Comparison of ENCODE assay signal across 8 cellular contexts in the genomic region with DNA sequence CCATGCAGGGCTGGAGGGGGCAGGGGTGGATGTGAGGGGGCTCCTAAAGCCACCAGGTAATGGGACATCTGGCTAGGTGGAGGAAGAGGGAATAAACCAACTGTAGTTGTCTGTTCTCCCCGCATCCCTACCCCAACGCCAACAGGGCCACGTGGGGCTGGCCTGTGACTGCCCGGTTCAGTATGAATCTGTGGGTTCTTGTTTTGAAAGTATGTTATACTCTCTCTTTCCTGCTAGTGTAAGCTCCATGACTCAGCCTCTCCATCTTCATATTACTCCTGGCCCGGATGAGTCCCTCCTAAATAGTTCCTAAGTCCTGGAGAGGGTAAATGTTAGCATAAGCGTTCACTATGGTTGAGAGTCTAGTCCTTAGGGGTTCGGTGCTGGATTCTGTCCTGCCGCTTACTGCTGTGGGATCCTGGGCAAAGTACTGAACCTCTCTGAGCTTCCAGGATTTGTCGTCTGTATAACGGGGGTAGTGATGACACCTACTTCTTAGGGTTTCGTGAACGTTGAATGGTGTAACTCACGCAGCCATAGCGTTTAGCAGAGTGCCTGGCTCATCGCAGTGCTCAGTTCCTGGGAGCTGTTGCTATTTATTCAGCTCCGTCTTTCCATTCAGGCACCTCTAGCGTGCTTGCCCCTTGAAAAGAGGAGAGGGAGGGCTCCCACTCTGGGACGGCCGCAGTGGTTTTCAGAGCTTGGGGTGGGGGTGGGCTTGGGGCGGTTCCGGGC. TPM values are rescaled to one million over a fixed set of nuclear protein-coding genes. Genes with fewer than 3 reads are reported as not detected.
DNase-seq lines count a peak whose midpoint lies in the region; ATAC-seq and TF ChIP-seq lines count a peak whose summit lies in the region.

No MANE protein-coding gene starts in this region.

- H3K4me3 Mint-ChIP-seq in brain: peak overlapping the region; percentile 47 to 69 (median 60)

- no peak overlapping the region for H3K23ac ChIP-seq in mesendoderm (ENCODE audit: low read length)

- H3K36me3 Mint-ChIP-seq in brain: no peaks in the 10 kb centered on the region

- no peaks in the 10 kb centered on the region for H3K27me3 ChIP-seq in mesendoderm (ENCODE audit: insufficient read depth, low read length, poor library complexity)

- no peak overlapping the region for H2BK120ac ChIP-seq in mesendoderm (ENCODE audit: low read depth, low read length)

- peak overlapping the region; percentile 32 for H3K18ac ChIP-seq in mesendoderm (ENCODE audit: low read length)

- no peak overlapping the region for H2BK5ac ChIP-seq in mesendoderm (ENCODE audit: low read length)

- no peak for TF ChIP-seq POLR2A in erythroblast (IDR thresholded peaks at IDR 0.05; ENCODE audit: low read length)

- no peak overlapping the region for H2AK5ac ChIP-seq in mesendoderm (ENCODE audit: low read length)

- peak overlapping the region; percentile 28 for H3K9ac ChIP-seq in mesendoderm (ENCODE audit: low read length)

- peaks cover 30% of the 10 kb centered on the region for H3K27me3 Mint-ChIP-seq in brain

- H3K56ac ChIP-seq in mesendoderm (ENCODE audit: low read length): peak overlapping the region; percentile 54

- H3K4me3 ChIP-seq in mesendoderm (ENCODE audit: low read length): no peak overlapping the region

- no peak overlapping the region for H4K5ac ChIP-seq in mesendoderm (ENCODE audit: low read length)

- DNase-seq in A172 (ENCODE audit: low spot score): peak; percentile 22
- peak; percentile 64 for DNase-seq in HCEC 1CT
- no peak for DNase-seq in mesendoderm
- DNase-seq in erythroblast (lab: John Stamatoyannopoulos, UW): no peak
- no peak for DNase-seq in GM10266 (ENCODE audit: extremely low spot score)
- DNase-seq in NCI-H1930 (lab: John Stamatoyannopoulos, UW): no peak

- no peak for TF ChIP-seq CTCF in brain (conservative IDR thresholded peaks at IDR 0.05)
- no peak for TF ChIP-seq CTCF in GM10266 (IDR thresholded peaks at IDR 0.05; ENCODE audit: control insufficient read depth, insufficient read depth, low read depth, missing control alignments)

- H3K4me1 ChIP-seq in mesendoderm (ENCODE audit: control insufficient read depth, low read depth, low read length): no peaks in the 10 kb centered on the region

- H3K4me1 Mint-ChIP-seq in brain: peaks cover 6% of the 10 kb centered on the region

- H3K79me1 ChIP-seq in mesendoderm (ENCODE audit: low read length): no peaks in the 10 kb centered on the region

- H4K8ac ChIP-seq in mesendoderm (ENCODE audit: low read depth, low read length): no peak overlapping the region

- H3K36me3 ChIP-seq in mesendoderm (ENCODE audit: control insufficient read depth, insufficient read depth, low read length): no peaks in the 10 kb centered on the region

- peaks cover 0 to 4% (median 0%) of the 10 kb centered on the region in 5 experiments for H3K9me3 Mint-ChIP-seq in brain

- no peak overlapping the region for H3K27ac Mint-ChIP-seq in brain

- no peak overlapping the region for H3K27ac ChIP-seq in mesendoderm (ENCODE audit: low read depth, low read length)

- no peaks in the 10 kb centered on the region for H3K79me2 ChIP-seq in mesendoderm (ENCODE audit: control insufficient read depth, insufficient read depth, low read length)

- no peak for ATAC-seq in HG02610 (IDR thresholded peaks at IDR 0.05; ENCODE audit: unreplicated experiment)

- peak overlapping the region; percentile 21 for H3K4me2 ChIP-seq in mesendoderm (ENCODE audit: low read length)

- H2BK15ac ChIP-seq in mesendoderm (replicated peaks; ENCODE audit: low read depth): no peak overlapping the region

- no peak overlapping the region for H3K4ac ChIP-seq in mesendoderm (ENCODE audit: low read depth, low read length)

- WGBS in mesendoderm (ENCODE audit: extremely low coverage, insufficient coverage, low lambda C conversion rate): no CpG with 5 or more reads among the region's 21 CpGs

RNA-seq across cellular contexts. Expression of gene LHX2, which starts 28.8 kb away (rescaled TPM):
- total RNA-seq in A172 (2014; rRNA removed; shearing (Covaris generic)): 10.9 and 14.5 TPM in 2 replicates
- 283 TPM for polyA plus RNA-seq in brain (ENCODE audit: insufficient read depth, low read depth, low replicate concordance)
- 0.52 TPM for polyA plus RNA-seq in mesendoderm (2013, experiment 1 of 2)
- 0.49 TPM for polyA plus RNA-seq in mesendoderm (2013, experiment 2 of 2)

Comparison
In these comparisons a context has a peak if more than half of its experiments do, and no peak if none do; other contexts are left out.
1. DNase-seq: peak in A172 (single experiment) and HCEC 1CT (single experiment); none in mesendoderm (single experiment), erythroblast (0 of 2), GM10266 (single experiment) and NCI-H1930 (0 of 2).